In the genomic region with DNA sequence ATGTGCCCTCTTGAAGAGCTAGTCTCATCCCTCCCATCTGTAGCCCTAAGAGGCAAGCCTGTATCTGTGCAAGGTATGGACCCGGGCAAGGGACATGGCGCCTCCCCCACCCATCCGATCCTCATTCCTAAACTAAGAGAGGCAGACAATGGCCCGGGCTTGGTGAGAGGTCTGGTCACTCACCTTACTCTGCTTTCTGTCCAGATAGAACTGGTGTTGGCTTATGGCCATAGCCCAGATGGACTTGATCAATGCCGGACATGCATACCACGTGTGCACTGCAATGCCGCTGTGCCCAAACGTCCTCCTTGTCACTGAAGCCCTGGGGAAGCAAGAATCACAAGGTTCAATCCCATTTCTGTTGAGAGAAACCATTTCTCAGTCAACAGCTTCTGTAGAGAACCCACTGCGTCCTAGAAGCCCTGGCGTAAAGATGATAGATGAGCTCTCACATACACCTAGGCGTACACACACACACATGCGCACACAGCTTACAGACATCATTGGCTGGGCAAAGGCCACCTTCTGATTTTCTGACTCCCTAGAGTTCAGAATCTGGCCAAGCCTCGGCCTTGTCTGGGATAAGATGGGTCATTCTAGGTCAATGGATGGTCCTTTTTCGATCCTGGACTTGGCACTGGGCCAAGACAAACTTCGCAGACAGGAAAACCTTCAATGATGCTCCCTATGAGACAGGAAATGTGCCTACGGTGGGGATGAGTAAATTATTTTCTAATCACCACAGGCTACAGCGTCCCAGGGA, we compare ENCODE assay signal across 26 cellular contexts.
DNase-seq lines count a peak whose midpoint lies in the region; ATAC-seq, FAIRE-seq and TF ChIP-seq lines count a peak whose summit lies in the region.
"Had no signal": no experiment of that assay in that cellular context is flagged by ENCODE, and none has a peak within 500 bp of the region (broad histone marks: within the 10 kb centered on the region; RNA-seq: fewer than 3 reads in every experiment).

No MANE protein-coding gene starts in this region.

- no peaks in the 10 kb centered on the region for H3K9me3 ChIP-seq in mammary epithelial cell (replicated peaks; ENCODE audit: insufficient read depth, low read length)
- no peaks in the 10 kb centered on the region for H3K9me3 ChIP-seq in astrocyte (ENCODE audit: insufficient read depth, low read depth, low read length)
- no peaks in the 10 kb centered on the region for H3K9me3 ChIP-seq in liver (ENCODE audit: control insufficient read depth in 4 of 4, low read length in 3 of 4)
- H3K9me3 ChIP-seq: breast epithelium, psoas muscle had no signal

- H3K27me3 Mint-ChIP-seq in MCF 10A (ENCODE audit: insufficient read depth, unreplicated experiment) (no peaks in the 10 kb centered on the region), astrocyte (ENCODE audit: low read depth, unreplicated experiment) (no peaks in the 10 kb centered on the region)

- H3K27me3 ChIP-seq in mammary epithelial cell (ENCODE audit: insufficient read depth, low read length) (no peaks in the 10 kb centered on the region), astrocyte (ENCODE audit: insufficient read depth, low read length) (no peaks in the 10 kb centered on the region), liver (ENCODE audit: control insufficient read depth in 4 of 4, insufficient read depth in 4 of 4, low read length in 3 of 4) (no peaks in the 10 kb centered on the region)
- H3K27me3 ChIP-seq: breast epithelium, neural progenitor cell had no signal

- TF ChIP-seq RAD21 in liver (IDR thresholded peaks at IDR 0.05) = peak in 1 of 2 donors; percentile 36

- H3K36me3 ChIP-seq in mammary epithelial cell (ENCODE audit: insufficient read depth, low read length) = peaks cover 6% of the 10 kb centered on the region
- H3K36me3 ChIP-seq in astrocyte (ENCODE audit: insufficient read depth, low read length) = peaks cover 48% of the 10 kb centered on the region
- H3K36me3 ChIP-seq in liver (ENCODE audit: control insufficient read depth in 4 of 4, insufficient read depth in 3 of 4, low read depth in 1 of 4, low read length in 3 of 4) = peaks cover 0 to 10% (median 1%) of the 10 kb centered on the region in 4 donors
- H3K36me3 ChIP-seq: breast epithelium, neural progenitor cell had no signal

- 87% methylated on average over 17 of the region's 17 CpGs for WGBS in mammary epithelial cell (ENCODE audit: low coverage, missing lambda C conversion rate)
- 32% methylated on average over 17 of the region's 17 CpGs for WGBS in liver

- H3K9ac ChIP-seq in mammary epithelial cell (ENCODE audit: insufficient read depth, low read length) = no peak overlapping the region
- H3K9ac ChIP-seq in astrocyte (ENCODE audit: low read length) = no peak overlapping the region
- no peak overlapping the region for H3K9ac ChIP-seq in liver (ENCODE audit: low read depth in 1 of 2, low read length in 2 of 2)
- H3K9ac ChIP-seq: neural progenitor cell had no signal

- H3K4me1 Mint-ChIP-seq in MCF 10A (ENCODE audit: insufficient read depth, unreplicated experiment) = no peaks in the 10 kb centered on the region
- peaks cover 31% of the 10 kb centered on the region for H3K4me1 Mint-ChIP-seq in astrocyte (ENCODE audit: low read depth, unreplicated experiment)
- H3K4me1 Mint-ChIP-seq: activated CD8-positive, alpha-beta memory T cell treated with anti-CD3 and anti-CD28 coated beads, Interleukin-2, amount 10 ng/mL, durations not matched to agents 7 days and 5 days had no signal

- H3K27ac Mint-ChIP-seq in MCF 10A (ENCODE audit: low read depth, unreplicated experiment) (no peak overlapping the region), astrocyte (ENCODE audit: unreplicated experiment) (no peak overlapping the region)
- H3K27ac Mint-ChIP-seq: activated CD8-positive, alpha-beta memory T cell treated with anti-CD3 and anti-CD28 coated beads, Interleukin-2, amount 10 ng/mL, durations not matched to agents 7 days and 5 days; activated T-helper 17 cell treated with anti-CD3 and anti-CD28 coated beads, Interleukin-2, amount 50 U/mL, for 72 hours; CD4-positive, alpha-beta T cell had no signal

- dilution Hi-C loops in mammary epithelial cell (cut with HindIII; ENCODE audit: low sequenced_read_pairs) = no loop called here

- H2AFZ ChIP-seq in mammary epithelial cell (ENCODE audit: low read depth, low read length) (no peak overlapping the region), astrocyte (ENCODE audit: low read depth, low read length) (no peak overlapping the region)
- H2AFZ ChIP-seq: neural progenitor cell had no signal

- H3K4me3 Mint-ChIP-seq in MCF 10A (ENCODE audit: unreplicated experiment) = no peak overlapping the region
- H3K4me3 Mint-ChIP-seq in astrocyte (ENCODE audit: unreplicated experiment) = no peak overlapping the region
- H3K4me3 Mint-ChIP-seq: activated CD8-positive, alpha-beta memory T cell treated with anti-CD3 and anti-CD28 coated beads, Interleukin-2, amount 10 ng/mL, durations not matched to agents 7 days and 5 days; activated T-helper 17 cell treated with anti-CD3 and anti-CD28 coated beads, Interleukin-2, amount 50 U/mL, for 72 hours; CD4-positive, alpha-beta T cell; neural progenitor cell had no signal

- no peak for FAIRE-seq in astrocyte (lab: Jason Lieb, UNC)
- FAIRE-seq: small intestine, urothelium cell line had no signal

- peaks cover 12% of the 10 kb centered on the region for H3K4me1 ChIP-seq in mammary epithelial cell (ENCODE audit: insufficient read depth, low read length)
- peaks cover 38% of the 10 kb centered on the region for H3K4me1 ChIP-seq in astrocyte (ENCODE audit: insufficient read depth, low read length)
- peaks cover 5 to 65% (median 49%) of the 10 kb centered on the region in 4 donors for H3K4me1 ChIP-seq in liver (ENCODE audit: control insufficient read depth in 4 of 4, insufficient read depth in 4 of 4, low read length in 3 of 4)
- H3K4me1 ChIP-seq: breast epithelium had no signal

- intact Hi-C loops in MCF 10A (cut with micrococcal nuclease) = no loop called here
- intact Hi-C loops in mammary epithelial cell (cut with micrococcal nuclease) = no loop called here

- BruUV-seq in MCF 10A (replicated peaks; lab: Mats Ljungman, UMichigan) = no TSS peak
- no TSS peak for BruUV-seq in mammary epithelial cell (replicated peaks; lab: Mats Ljungman, UMichigan)

- ATAC-seq in GM18868 (IDR thresholded peaks at IDR 0.05; ENCODE audit: unreplicated experiment) (no peak), HG02623 (IDR thresholded peaks at IDR 0.05; ENCODE audit: unreplicated experiment) (no peak)
- ATAC-seq: activated CD8-positive, alpha-beta memory T cell treated with anti-CD3 and anti-CD28 coated beads, Interleukin-2, amount 10 ng/mL, durations not matched to agents 7 days and 5 days; activated T-helper 17 cell treated with anti-CD3 and anti-CD28 coated beads, Interleukin-2, amount 50 U/mL, for 72 hours; psoas muscle had no signal

- H3K79me2 ChIP-seq in mammary epithelial cell (ENCODE audit: insufficient read depth, low read length) (peaks cover 48% of the 10 kb centered on the region), astrocyte (ENCODE audit: insufficient read depth, low read length) (peaks cover 88% of the 10 kb centered on the region)

- H3K36me3 Mint-ChIP-seq in MCF 10A (ENCODE audit: insufficient read depth, unreplicated experiment) (peaks cover 4% of the 10 kb centered on the region), astrocyte (ENCODE audit: low read depth, unreplicated experiment) (peaks cover 28% of the 10 kb centered on the region)
- H3K36me3 Mint-ChIP-seq: activated CD8-positive, alpha-beta memory T cell treated with anti-CD3 and anti-CD28 coated beads, Interleukin-2, amount 10 ng/mL, durations not matched to agents 7 days and 5 days had no signal

- POLR2A ChIA-PET in MCF 10A (lab: Yijun Ruan, JAX) = interaction anchor here (1.1 kb wide), 1 partner anchor 1467 kb away, joined by 3 read pairs; a partner anchor contains a TSS

- H3K27ac ChIP-seq in mammary epithelial cell (ENCODE audit: insufficient read depth, low read depth, low read length) (no peak overlapping the region), astrocyte (ENCODE audit: low read depth, low read length) (no peak overlapping the region), liver (ENCODE audit: low read depth in 1 of 2, low read length in 2 of 2) (peak overlapping the region; percentile 70 to 84)
- H3K27ac ChIP-seq: neural progenitor cell, psoas muscle had no signal

- no peak overlapping the region for H3K4me3 ChIP-seq in mammary epithelial cell (replicated peaks in 1 of 3; ENCODE audit: insufficient read depth in 1 of 3, low read depth in 2 of 3, low read length in 3 of 3)
- no peak overlapping the region for H3K4me3 ChIP-seq in astrocyte (ENCODE audit: insufficient read depth, low read depth, low read length)
- peak overlapping the region in 1 of 3 donors; percentile 10 for H3K4me3 ChIP-seq in liver (ENCODE audit: low read depth in 1 of 3, low read length in 3 of 3)
- H3K4me3 ChIP-seq: breast epithelium, neural progenitor cell, psoas muscle had no signal

- no peaks in the 10 kb centered on the region for H4K20me1 ChIP-seq in mammary epithelial cell (ENCODE audit: insufficient read depth, low read length)
- H4K20me1 ChIP-seq in astrocyte (ENCODE audit: insufficient read depth, low read length) = peaks cover 90% of the 10 kb centered on the region

- DNase-seq in MCF 10A (ENCODE audit: unreplicated experiment) (peak; percentile 22), mammary epithelial cell (no peak), astrocyte (ENCODE audit: low read depth) (no peak)
- DNase-seq in activated naive CD4-positive, alpha-beta T cell (lab: John Stamatoyannopoulos, UW) = no peak
- DNase-seq in activated CD4-positive, alpha-beta T cell treated with anti-CD3 and anti-CD28 coated beads for 4 hours = no peak
- DNase-seq: activated CD4-positive, alpha-beta T cell treated with anti-CD3 and anti-CD28 coated beads for 1 hour; activated CD8-positive, alpha-beta memory T cell treated with anti-CD3 and anti-CD28 coated beads, Interleukin-2, amount 10 ng/mL, durations not matched to agents 7 days and 5 days; CD4-positive, alpha-beta T cell; cortex of kidney; DMS153; HFFc6; hypothalamus; midbrain; NCI-H1436; NCI-H2227 treated with DMSO at 0.1 percent for 48 hours; psoas muscle; RPMI8226; small intestine; stimulated activated CD4-positive, alpha-beta T cell treated with anti-CD3 and anti-CD28 coated beads, Interleukin-4, amount 100 ng/mL, for 1 hour had no signal

- TF ChIP-seq CTCF in MCF 10A (IDR thresholded peaks at IDR 0.05; ENCODE audit: unreplicated experiment) (no peak), mammary epithelial cell (conservative IDR thresholded peaks at IDR 0.05 in 1 of 2, IDR thresholded peaks at IDR 0.05 in 1 of 2; ENCODE audit: extremely low read depth in 1 of 2, insufficient read depth in 1 of 2, low read depth in 1 of 2, low read length in 2 of 2) (no peak), astrocyte (IDR thresholded peaks at IDR 0.05; ENCODE audit: insufficient read depth, low read depth, low read length) (no peak), liver (IDR thresholded peaks at IDR 0.05; ENCODE audit: low read depth, low read length, missing input control) (no peak)

- CTCF ChIA-PET in MCF 10A (lab: Yijun Ruan, JAX) = no interaction called here
- CTCF ChIA-PET in mammary epithelial cell (lab: Charles Lee; ENCODE audit: low non-redundant PET) = no interaction called here

- in situ Hi-C loops in mammary epithelial cell (cut with MboI; ENCODE audit: low sequenced_read_pairs in 2 of 2) = no loop called here

- H3K4me2 ChIP-seq in mammary epithelial cell (ENCODE audit: insufficient read depth, low read depth, low read length) (no peak overlapping the region), astrocyte (ENCODE audit: low read length) (peak overlapping the region; percentile 98)
- H3K4me2 ChIP-seq: neural progenitor cell had no signal

- H3K9me3 Mint-ChIP-seq in MCF 10A (ENCODE audit: unreplicated experiment) (no peaks in the 10 kb centered on the region), astrocyte (ENCODE audit: unreplicated experiment) (no peaks in the 10 kb centered on the region)
- H3K9me3 Mint-ChIP-seq: activated T-helper 17 cell treated with anti-CD3 and anti-CD28 coated beads, Interleukin-2, amount 50 U/mL, for 72 hours; CD4-positive, alpha-beta T cell; HFFc6; neural progenitor cell had no signal

Comparison
In these comparisons a context has a peak if more than half of its experiments do, and no peak if none do; other contexts are left out.
1. H3K27ac ChIP-seq: peak in liver (2 of 2); none in mammary epithelial cell (single experiment) and astrocyte (single experiment).